27 cellular contexts compared by ENCODE assay signal in the genomic region with DNA sequence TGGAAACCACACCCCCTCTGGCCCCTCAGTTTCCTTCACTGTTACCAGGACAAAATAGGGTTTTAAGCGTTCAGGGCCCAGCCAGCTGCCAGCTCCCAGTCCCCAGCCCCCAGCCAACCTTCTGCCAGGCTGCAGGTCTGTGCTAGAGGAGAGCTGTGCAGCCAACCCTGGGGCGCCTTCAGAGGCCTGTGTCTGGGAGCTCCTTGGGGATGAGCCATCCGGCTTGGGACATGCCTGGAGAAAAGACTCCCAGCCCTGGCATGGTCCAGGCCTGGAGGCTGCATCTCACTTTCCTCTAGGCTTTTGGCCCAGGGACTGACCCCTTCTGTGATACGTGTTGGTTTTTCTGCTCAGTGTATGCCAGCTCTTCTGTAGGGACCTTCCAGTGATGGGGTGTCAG.
"Had no signal": no experiment of that assay in that cellular context is flagged by ENCODE, and none has a peak within 500 bp of the region (broad histone marks: within the 10 kb centered on the region; RNA-seq: fewer than 3 reads in every experiment).

No MANE protein-coding gene starts in this region.

- H2AFZ ChIP-seq: parathyroid adenoma had no signal

- H3K4me1 ChIP-seq: left lung, lower lobe of right lung, parathyroid adenoma, right atrium auricular region, tibial nerve, uterus had no signal

- H3K4me3 Mint-ChIP-seq: immature natural killer cell; mesothelial cell of epicardium; naive B cell; nephron; neural crest cell; stimulated activated naive B cell treated with anti-CD40 and anti-IgM and Interleukin-4, amounts not matched to agents 10 μg/mL and 1 μg/mL and 100 μg/mL, for 72 hours; stimulated activated naive CD8-positive, alpha-beta T cell treated with anti-CD3 and anti-CD28 coated beads, Interleukin-15, Interleukin-2, amounts not matched to agents 100 ng/mL and 50 ng/mL, for 24 hours; type B pancreatic cell had no signal

- H3K27me3 Mint-ChIP-seq: naive B cell; stimulated activated naive B cell treated with anti-CD40 and anti-IgM and Interleukin-4, amounts not matched to agents 10 μg/mL and 1 μg/mL and 100 μg/mL, for 72 hours had no signal

- H3K27me3 ChIP-seq: left lung, neutrophil, right atrium auricular region, tibial nerve, uterus had no signal

- ATAC-seq: left colon; left lung; lower lobe of right lung; sciatic nerve; stimulated activated naive B cell treated with anti-CD40 and anti-IgM and Interleukin-4, amounts not matched to agents 10 μg/mL and 1 μg/mL and 100 μg/mL, for 72 hours had no signal

- H3K36me3 ChIP-seq: left lung, lower lobe of right lung, neutrophil, right atrium auricular region, tibial nerve, uterus had no signal

- H3K4me1 Mint-ChIP-seq: immature natural killer cell; naive B cell; neural crest cell; stimulated activated naive B cell treated with anti-CD40 and anti-IgM and Interleukin-4, amounts not matched to agents 10 μg/mL and 1 μg/mL and 100 μg/mL, for 72 hours had no signal

- H3K9me3 ChIP-seq: left lung, lower lobe of right lung, neutrophil, right atrium auricular region, tibial nerve, uterus had no signal

- H3K9ac ChIP-seq: parathyroid adenoma had no signal

- DNase-seq: head of caudate nucleus; hypothalamus; immature natural killer cell; kidney; left colon; left lung; lower lobe of right lung; mammary epithelial cell; mesendoderm; naive B cell; occipital lobe; stimulated activated CD4-positive, alpha-beta T cell treated with anti-CD3 and anti-CD28 coated beads, Interleukin-4, amount 100 ng/mL, for 24 hours; stimulated activated naive B cell treated with anti-CD40 and anti-IgM and Interleukin-4, amounts not matched to agents 10 μg/mL and 1 μg/mL and 100 μg/mL, for 72 hours; substantia nigra; uterus had no signal

- H3K27ac ChIP-seq: left lung, lower lobe of right lung, neutrophil, parathyroid adenoma, right atrium auricular region, skin epidermis, tibial nerve, uterus had no signal

- H3K36me3 Mint-ChIP-seq: immature natural killer cell; mesothelial cell of epicardium; naive B cell; stimulated activated naive B cell treated with anti-CD40 and anti-IgM and Interleukin-4, amounts not matched to agents 10 μg/mL and 1 μg/mL and 100 μg/mL, for 72 hours; type B pancreatic cell had no signal

- H3K27ac Mint-ChIP-seq: immature natural killer cell; mesothelial cell of epicardium; nephron; progenitor cell of endocrine pancreas; stimulated activated naive B cell treated with anti-CD40 and anti-IgM and Interleukin-4, amounts not matched to agents 10 μg/mL and 1 μg/mL and 100 μg/mL, for 72 hours; stimulated activated naive CD8-positive, alpha-beta T cell treated with anti-CD3 and anti-CD28 coated beads, Interleukin-15, Interleukin-2, amounts not matched to agents 100 ng/mL and 50 ng/mL, for 24 hours; type B pancreatic cell had no signal

- H3K9me3 Mint-ChIP-seq: immature natural killer cell; mesothelial cell of epicardium; naive B cell; nephron; neural crest cell; stimulated activated naive B cell treated with anti-CD40 and anti-IgM and Interleukin-4, amounts not matched to agents 10 μg/mL and 1 μg/mL and 100 μg/mL, for 72 hours; stimulated activated naive CD8-positive, alpha-beta T cell treated with anti-CD3 and anti-CD28 coated beads, Interleukin-15, Interleukin-2, amounts not matched to agents 100 ng/mL and 50 ng/mL, for 24 hours; type B pancreatic cell had no signal

- H3K4me3 ChIP-seq: left lung, lower lobe of right lung, right atrium auricular region, skin epidermis, tibial nerve, uterus had no signal
